8 cellular contexts compared by ENCODE assay signal in the genomic region with DNA sequence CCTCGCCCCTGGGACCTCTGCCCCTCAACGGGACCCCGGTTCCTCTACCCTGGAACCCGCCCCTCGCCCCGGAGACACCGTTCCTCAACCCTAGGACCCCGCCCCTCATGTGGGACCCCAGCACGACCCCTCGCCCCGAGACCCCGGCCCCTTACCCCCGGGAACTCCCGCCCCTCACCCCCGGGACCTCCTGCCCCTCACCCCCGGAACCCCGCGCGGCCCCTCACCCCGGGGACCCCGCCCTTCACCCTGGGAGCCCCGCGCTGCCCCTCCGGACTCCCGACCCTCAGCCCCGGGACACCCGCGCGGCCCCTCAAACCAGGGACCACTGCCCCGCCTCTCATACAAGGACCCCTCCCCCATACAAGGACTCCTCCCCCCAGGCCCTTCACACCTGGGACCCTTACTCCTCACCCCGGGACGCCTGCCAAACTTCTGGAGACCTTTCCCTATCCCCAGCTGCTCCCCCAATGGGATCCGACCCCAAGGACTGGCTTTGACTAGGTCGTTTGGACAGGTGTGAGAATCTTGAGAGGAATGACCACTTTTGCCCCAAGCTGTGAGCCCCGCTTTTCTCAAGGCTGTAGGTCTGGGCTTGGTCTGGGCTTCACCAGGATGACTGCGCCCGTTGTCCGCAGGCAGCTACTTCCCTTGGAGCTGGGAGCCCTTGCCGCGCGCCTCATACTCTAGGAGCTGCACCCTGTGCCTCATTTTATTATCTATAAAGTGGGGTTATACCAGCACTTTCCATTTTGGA. TPM values are rescaled to one million over a fixed set of nuclear protein-coding genes. Genes with fewer than 3 reads are reported as not detected.
A peak's percentile ranks its signal among the peaks of the same experiment; 100 is the strongest.
DNase-seq lines count a peak whose midpoint lies in the region; ATAC-seq, FAIRE-seq and TF ChIP-seq lines count a peak whose summit lies in the region.

No MANE protein-coding gene starts in this region.

- DNase-seq in GM23338 (ENCODE audit: low spot score) = peak; percentile 58
- peak; percentile 38 for DNase-seq in RPMI7951 (ENCODE audit: low read depth)
- peak; percentile 37 for DNase-seq in MCF 10A (ENCODE audit: unreplicated experiment)
- DNase-seq in kidney = peak; percentile 85
- DNase-seq in spleen = peak; percentile 83
- DNase-seq in NCI-H1436 (lab: John Stamatoyannopoulos, UW) = no peak
- DNase-seq in GM20000 (ENCODE audit: low spot score) = no peak
- DNase-seq in GM10248 (ENCODE audit: extremely low spot score) = no peak

- H3K36me3 Mint-ChIP-seq in GM23338 (ENCODE audit: low read depth) (peaks cover 23% of the 10 kb centered on the region), MCF 10A (ENCODE audit: insufficient read depth, unreplicated experiment) (peaks cover 25% of the 10 kb centered on the region)

- no peaks in the 10 kb centered on the region for H3K9me3 Mint-ChIP-seq in GM23338
- H3K9me3 Mint-ChIP-seq in MCF 10A (ENCODE audit: unreplicated experiment) = no peaks in the 10 kb centered on the region

- peak; percentile 13 for ATAC-seq in GM23338

- CTCF ChIA-PET in MCF 10A (lab: Yijun Ruan, JAX) = interaction anchor here (1.0 kb wide), 1 partner anchor 8 kb away, joined by 3 read pairs; no protein-coding TSS in a partner anchor
- CTCF ChIA-PET in GM10248 (lab: Yijun Ruan, JAX) = interaction anchor here (1.1 to 2.1 kb wide), 2 partner anchors 9 to 316 kb away, joined by 3 to 8 read pairs; no protein-coding TSS in a partner anchor

- H3F3A ChIP-seq in GM23338 (replicated peaks; ENCODE audit: low read depth) = 0 out of 2 replicates have a peak, but pooled peaks cover 6% of the 10 kb centered on the region

- BruUV-seq in MCF 10A (replicated peaks; lab: Mats Ljungman, UMichigan) = no TSS peak

- peaks cover 18% of the 10 kb centered on the region; the same call in 2 of the 3 replicates for H3K4me1 Mint-ChIP-seq in GM23338
- peaks cover 9% of the 10 kb centered on the region for H3K4me1 Mint-ChIP-seq in MCF 10A (ENCODE audit: insufficient read depth, unreplicated experiment)

- H3K4me3 ChIP-seq in GM23338 = peak overlapping the region; percentile 81
- H3K4me3 ChIP-seq in kidney (ENCODE audit: low read length in 2 of 2) = peak overlapping the region; percentile 18 to 64
- peak overlapping the region; percentile 86 to 96 (median 92) for H3K4me3 ChIP-seq in spleen

- intact Hi-C loops in MCF 10A (cut with micrococcal nuclease) (no loop called here), kidney (cut with DNase I) (no loop called here), spleen (cut with DNase I; ENCODE audit: low total_unique reads) (loop anchor here (5.0 kb wide), 1 partner anchor 137 kb away; a partner anchor contains a TSS)

- peaks cover 60% of the 10 kb centered on the region for H3K79me2 ChIP-seq in GM23338 (replicated peaks; ENCODE audit: insufficient read depth)

- POLR2A ChIA-PET in MCF 10A (lab: Yijun Ruan, JAX) (interaction anchor here (0.6 to 4.6 kb wide), 14 partner anchors 9 to 219 kb away, joined by 3 to 43 read pairs (median 4); a partner anchor contains a TSS), GM10248 (lab: Yijun Ruan, JAX) (interaction anchor here (0.5 kb wide), 1 partner anchor 153 kb away, joined by 4 read pairs; no protein-coding TSS in a partner anchor)

- H2AFZ ChIP-seq in GM23338 = peak overlapping the region; percentile 72; the same call in 1 of the 2 replicates

- 2 to 7% (median 5%) methylated on average over 11 to 41 of the region's 41 CpGs for WGBS in spleen, 5 donors

- H3K27ac Mint-ChIP-seq in GM23338 (no peak overlapping the region), MCF 10A (ENCODE audit: low read depth, unreplicated experiment) (peak overlapping the region; percentile 78)

- H3K4me2 ChIP-seq in GM23338 = peak overlapping the region; percentile 92

- peaks cover 7% of the 10 kb centered on the region for H4K20me1 ChIP-seq in GM23338 (replicated peaks; ENCODE audit: insufficient read depth)

- no peaks in the 10 kb centered on the region for H3K36me3 ChIP-seq in GM23338 (ENCODE audit: insufficient read depth)
- peaks cover 0 to 4% of the 10 kb centered on the region in 2 donors for H3K36me3 ChIP-seq in kidney (ENCODE audit: control insufficient read depth in 1 of 2, insufficient read depth in 2 of 2, low read length in 2 of 2)
- peaks cover 0 to 28% (median 0%) of the 10 kb centered on the region in 6 donors for H3K36me3 ChIP-seq in spleen

- no peak for FAIRE-seq in kidney (lab: Jason Lieb, UNC)

- no peaks in the 10 kb centered on the region for H3K27me3 ChIP-seq in GM23338 (ENCODE audit: insufficient read depth)
- no peaks in the 10 kb centered on the region for H3K27me3 ChIP-seq in spleen (replicated peaks in 1 of 7)

- H3K9me2 ChIP-seq in GM23338 (ENCODE audit: insufficient read depth) = no peaks in the 10 kb centered on the region

- no peak overlapping the region for H3K27ac ChIP-seq in GM23338 (ENCODE audit: low read depth)
- H3K27ac ChIP-seq in kidney (ENCODE audit: low read depth in 2 of 2, low read length in 2 of 2) = peak overlapping the region in 1 of 2 donors; percentile 30
- peak overlapping the region in 6 of 8 donors; percentile 88 to 96 (median 94) for H3K27ac ChIP-seq in spleen

- no peak for TF ChIP-seq CTCF in GM23338 (conservative IDR thresholded peaks at IDR 0.05; ENCODE audit: low read depth in 2 of 2)
- TF ChIP-seq CTCF in MCF 10A (IDR thresholded peaks at IDR 0.05; ENCODE audit: unreplicated experiment) = no peak
- TF ChIP-seq CTCF in kidney (IDR thresholded peaks at IDR 0.05; ENCODE audit: borderline replicate concordance, extremely low read depth, insufficient read depth) = no peak
- TF ChIP-seq CTCF in spleen (IDR thresholded peaks at IDR 0.05 in 8 of 11, conservative IDR thresholded peaks at IDR 0.05 in 3 of 11) = no peak
- TF ChIP-seq CTCF in GM20000 (IDR thresholded peaks at IDR 0.05; ENCODE audit: extremely low read depth, missing control alignments) = no peak
- TF ChIP-seq CTCF in GM10248 (IDR thresholded peaks at IDR 0.05; ENCODE audit: control extremely low read depth, extremely low read depth, low read depth, missing control alignments) = no peak

- H3K4me1 ChIP-seq in GM23338 (ENCODE audit: insufficient read depth) (peaks cover 14% of the 10 kb centered on the region), kidney (ENCODE audit: control insufficient read depth in 1 of 2, insufficient read depth in 1 of 2, low read depth in 1 of 2, low read length in 2 of 2) (peaks cover 5 to 14% of the 10 kb centered on the region in 2 donors), spleen (peaks cover 11 to 77% (median 46%) of the 10 kb centered on the region in 6 donors)

- TF ChIP-seq POLR2A in spleen (IDR thresholded peaks at IDR 0.05) = no peak

- H3K9me3 ChIP-seq in kidney (ENCODE audit: control insufficient read depth in 1 of 2, low read length in 2 of 2) = no peaks in the 10 kb centered on the region
- no peaks in the 10 kb centered on the region for H3K9me3 ChIP-seq in spleen

- H3K4me3 Mint-ChIP-seq in GM23338 (peak overlapping the region; percentile 86), MCF 10A (ENCODE audit: unreplicated experiment) (peak overlapping the region; percentile 79)

- H3K27me3 Mint-ChIP-seq in GM23338 (ENCODE audit: insufficient read depth, low read depth, poor library complexity) = peaks cover 5% of the 10 kb centered on the region
- H3K27me3 Mint-ChIP-seq in MCF 10A (ENCODE audit: insufficient read depth, unreplicated experiment) = no peaks in the 10 kb centered on the region

- H3K9ac ChIP-seq in kidney (ENCODE audit: low read length in 2 of 2) = peak overlapping the region in 1 of 2 donors; percentile 66

TF ChIP-seq in GM23338, 12 proteins besides CTCF, POLR2A, EP300 and RAD21 (continues in another document):
- TF ChIP-seq CREB1 (CRISPR knock-in tag; IDR thresholded peaks at IDR 0.05; ENCODE audit: low read depth) = no peak

RNA-seq across cellular contexts. Expression of a gene that starts 0.8 kb away (rescaled TPM):
- total RNA-seq in GM23338 (2014; rRNA removed; shearing (Covaris generic)) = 34.4 and 36.3 TPM in 2 replicates
- 15.9 and 18.5 TPM in 2 replicates for polyA plus RNA-seq in GM23338 (2016; fragmentation: Nextera tagmentation; extraction: Ambion mirVana)
- 13.6 and 14.3 TPM in 2 replicates for total RNA-seq in RPMI7951 (2014; rRNA removed; shearing (Covaris generic))
- total RNA-seq in MCF 10A (2022) = 39.6 and 55.1 TPM in 2 replicates
- 36.5 TPM for total RNA-seq in kidney
- 8.7 TPM for polyA plus RNA-seq in kidney (ENCODE audit: insufficient read depth, low read depth, low replicate concordance)
- total RNA-seq in spleen = 10 to 100 TPM; 50.1 to 96.7 (median 68.6) TPM
- polyA plus RNA-seq in spleen = 10 to 100 TPM; 14.7 to 22.2 (median 22.1) TPM

Comparison
In these comparisons a context has a peak if more than half of its experiments do, and no peak if none do; other contexts are left out.
1. DNase-seq: peak in GM23338 (single experiment), RPMI7951 (single experiment), MCF 10A (single experiment), kidney (single experiment) and spleen (single experiment); none in NCI-H1436 (single experiment), GM20000 (single experiment) and GM10248 (single experiment).
2. H3K4me3 ChIP-seq: peak in every context shown above with its lines; median percentile 92 in spleen; 81 in GM23338; 41 in kidney.